Comparison of ENCODE assay signal across 19 cellular contexts in genomic region chr22:38071421-38072321, GRCh38. TPM values are rescaled to one million over a fixed set of nuclear protein-coding genes. Genes with fewer than 3 reads are reported as not detected.
"Had no signal": no experiment of that assay in that cellular context is flagged by ENCODE, and none has a peak within 500 bp of the region (broad histone marks: within the 10 kb centered on the region; RNA-seq: fewer than 3 reads in every experiment).

No MANE protein-coding gene starts in this region.

- H3K4me1 ChIP-seq: left lung had no signal

- H3K27me3 ChIP-seq: left lung, suprapubic skin had no signal

- H3K9me3 ChIP-seq: left lung, prostate gland, suprapubic skin had no signal

- DNase-seq: activated CD4-positive, alpha-beta T cell treated with anti-CD3 and anti-CD28 coated beads for 36 hours; activated CD8-positive, alpha-beta memory T cell treated with anti-CD3 and anti-CD28 coated beads, Interleukin-2, amount 50 U/mL, for 4 hours; activated CD8-positive, alpha-beta T cell treated with anti-CD3 and anti-CD28 coated beads for 36 hours; activated naive CD4-positive, alpha-beta T cell; mesenchymal stem cell; occipital lobe; stimulated activated naive CD4-positive, alpha-beta T cell treated with Interleukin-2 at 50 U/mL for 16 hours; T-helper 1 cell had no signal

- H3K4me3 Mint-ChIP-seq: activated CD4-positive, alpha-beta T cell treated with anti-CD3 and anti-CD28 coated beads for 36 hours; activated CD8-positive, alpha-beta T cell treated with anti-CD3 and anti-CD28 coated beads for 36 hours; activated T-helper 1 cell treated with anti-CD3 and anti-CD28 coated beads, Interleukin-12 subunit alpha, Interleukin-12 subunit beta, Interleukin-2, Interleukin-4 antibody, amounts not matched to agents 30 ng/mL and 10 ng/mL and 1 ng/mL, durations not matched to agents 14 hours and 24 hours and 36 hours; central memory CD8-positive, alpha-beta T cell; dendritic cell treated with granulocyte-macrophage colony-stimulating factor and Interleukin-4, amounts not matched to agents 40 ng/mL and 50 ng/mL, for 4 days; natural killer cell treated with Interleukin-12 subunit alpha and Interleukin-12 subunit beta and Interleukin-15 and Interleukin-18, amount 100 ng/mL, for 72 hours had no signal

- H3K36me3 Mint-ChIP-seq: natural killer cell treated with Interleukin-12 subunit alpha and Interleukin-12 subunit beta and Interleukin-15 and Interleukin-18, amount 100 ng/mL, for 72 hours had no signal

- H3K27ac ChIP-seq: left lung, suprapubic skin, VCaP had no signal

- H3K9me3 Mint-ChIP-seq: activated CD8-positive, alpha-beta T cell treated with anti-CD3 and anti-CD28 coated beads for 36 hours; activated T-helper 1 cell treated with anti-CD3 and anti-CD28 coated beads, Interleukin-12 subunit alpha, Interleukin-12 subunit beta, Interleukin-2, Interleukin-4 antibody, amounts not matched to agents 30 ng/mL and 10 ng/mL and 1 ng/mL, durations not matched to agents 14 hours and 24 hours and 36 hours; central memory CD8-positive, alpha-beta T cell; dendritic cell treated with granulocyte-macrophage colony-stimulating factor and Interleukin-4, amounts not matched to agents 40 ng/mL and 50 ng/mL, for 4 days; natural killer cell treated with Interleukin-12 subunit alpha and Interleukin-12 subunit beta and Interleukin-15 and Interleukin-18, amount 100 ng/mL, for 72 hours had no signal

- H3K4me3 ChIP-seq: left lung, prostate gland, suprapubic skin had no signal

- ATAC-seq: activated CD4-positive, alpha-beta T cell treated with anti-CD3 and anti-CD28 coated beads for 36 hours; activated CD8-positive, alpha-beta T cell treated with anti-CD3 and anti-CD28 coated beads for 36 hours; esophagus mucosa; left lung; natural killer cell treated with Interleukin-12 subunit alpha and Interleukin-12 subunit beta and Interleukin-15 and Interleukin-18, amount 100 ng/mL, for 72 hours; sciatic nerve had no signal

- H3K27ac Mint-ChIP-seq: activated CD4-positive, alpha-beta T cell treated with anti-CD3 and anti-CD28 coated beads for 36 hours; activated CD8-positive, alpha-beta T cell treated with anti-CD3 and anti-CD28 coated beads for 36 hours; activated T-helper 1 cell treated with anti-CD3 and anti-CD28 coated beads, Interleukin-12 subunit alpha, Interleukin-12 subunit beta, Interleukin-2, Interleukin-4 antibody, amounts not matched to agents 30 ng/mL and 10 ng/mL and 1 ng/mL, durations not matched to agents 14 hours and 24 hours and 36 hours; dendritic cell treated with granulocyte-macrophage colony-stimulating factor and Interleukin-4, amounts not matched to agents 40 ng/mL and 50 ng/mL, for 4 days; natural killer cell treated with Interleukin-12 subunit alpha and Interleukin-12 subunit beta and Interleukin-15 and Interleukin-18, amount 100 ng/mL, for 72 hours had no signal

- H3K27me3 Mint-ChIP-seq: activated CD4-positive, alpha-beta T cell treated with anti-CD3 and anti-CD28 coated beads for 36 hours; activated CD8-positive, alpha-beta T cell treated with anti-CD3 and anti-CD28 coated beads for 36 hours; central memory CD8-positive, alpha-beta T cell; dendritic cell treated with granulocyte-macrophage colony-stimulating factor and Interleukin-4, amounts not matched to agents 40 ng/mL and 50 ng/mL, for 4 days; natural killer cell treated with Interleukin-12 subunit alpha and Interleukin-12 subunit beta and Interleukin-15 and Interleukin-18, amount 100 ng/mL, for 72 hours had no signal

- H3K4me1 Mint-ChIP-seq: activated CD4-positive, alpha-beta T cell treated with anti-CD3 and anti-CD28 coated beads for 36 hours; central memory CD8-positive, alpha-beta T cell had no signal

RNA-seq across cellular contexts. Expression of gene SLC16A8, which starts 12.3 kb away (rescaled TPM):
- total RNA-seq: activated CD4-positive, alpha-beta T cell treated with anti-CD3 and anti-CD28 coated beads for 36 hours; activated CD8-positive, alpha-beta T cell treated with anti-CD3 and anti-CD28 coated beads for 36 hours; fibroblast of villous mesenchyme; suprapubic skin had no signal

RNA-seq across cellular contexts. Expression of gene BAIAP2L2, which starts 38.8 kb away (rescaled TPM):
- total RNA-seq: occipital lobe had no signal
